Comparison of ENCODE assay signal across 9 cellular contexts in genomic region chr7:1537631-1538412, GRCh38. TPM values are rescaled to one million over a fixed set of nuclear protein-coding genes. Genes with fewer than 3 reads are reported as not detected.
DNase-seq lines count a peak whose midpoint lies in the region; ATAC-seq and TF ChIP-seq lines count a peak whose summit lies in the region.
"Had no signal": no experiment of that assay in that cellular context is flagged by ENCODE, and none has a peak within 500 bp of the region (broad histone marks: within the 10 kb centered on the region; RNA-seq: fewer than 3 reads in every experiment).

No MANE protein-coding gene starts in this region.

- no peaks in the 10 kb centered on the region for H3K9me2 ChIP-seq in HCT116 (ENCODE audit: insufficient read depth)

- peaks cover 8% of the 10 kb centered on the region for H3K27me3 Mint-ChIP-seq in neural progenitor cell (ENCODE audit: insufficient read depth, low read depth)

- peaks cover 34% of the 10 kb centered on the region for H3K4me1 Mint-ChIP-seq in neural progenitor cell

- intact Hi-C loops in HCT116 (cut with micrococcal nuclease): loop anchor here (1.0 kb wide), 2 partner anchors 18 to 34 kb away; partner anchors contain the start of genes INTS1 and TMEM184A

- H3K36me3 ChIP-seq in HCT116 (ENCODE audit: control insufficient read depth in 1 of 2, insufficient read depth in 2 of 2, low read length in 2 of 2) (peaks cover 11 to 25% of the 10 kb centered on the region in 2 experiments; a peak in 3 of 4 replicates), neural progenitor cell (no peaks in the 10 kb centered on the region)

- no peaks in the 10 kb centered on the region for H3K9me3 Mint-ChIP-seq in neural progenitor cell

- H3K36me3 Mint-ChIP-seq in neural progenitor cell: no peaks in the 10 kb centered on the region

- H3K4me2 ChIP-seq in HCT116 (ENCODE audit: low read length) (peak overlapping the region; percentile 82), neural progenitor cell (peak overlapping the region; percentile 43)

- peak overlapping the region; percentile 85 for H3K4me3 Mint-ChIP-seq in neural progenitor cell

- H2AFZ ChIP-seq in HCT116 (ENCODE audit: low read depth, low read length, poor library complexity, severe bottlenecking) (no peak overlapping the region), neural progenitor cell (replicated peaks) (no peak overlapping the region)

- RAD21 ChIA-PET in HCT116 (lab: Charles Lee; ENCODE audit: low non-redundant PET in 1 of 2, low total read pairs in 2 of 2, uncharacterized antibody in 2 of 2, unreplicated experiment in 2 of 2): interaction anchor here in 1 of 2 experiments (0.7 kb wide), 1 partner anchor 18 kb away, joined by 3 read pairs; the partner anchor contains the start of gene TMEM184A

- no peak for TF ChIP-seq RAD21 in HCT116 (IDR thresholded peaks at IDR 0.05; ENCODE audit: low read depth)

- no peak for TF ChIP-seq CTCF in HCT116 (IDR thresholded peaks at IDR 0.05 in 2 of 3, conservative IDR thresholded peaks at IDR 0.05 in 1 of 3; ENCODE audit: borderline replicate concordance in 1 of 3, insufficient read depth in 1 of 3, low read depth in 2 of 3, low read length in 2 of 3)
- no peak for TF ChIP-seq CTCF in fibroblast of the aortic adventitia (IDR thresholded peaks at IDR 0.05; ENCODE audit: insufficient read depth, low read length)
- TF ChIP-seq CTCF in neural progenitor cell (IDR thresholded peaks at IDR 0.05): no peak

- H3K27me3 ChIP-seq in HCT116 (ENCODE audit: insufficient read depth, low read length) (no peaks in the 10 kb centered on the region), neural progenitor cell (peaks cover 4% of the 10 kb centered on the region)

- H3K27ac ChIP-seq in HCT116 (ENCODE audit: low read depth, low read length): peak overlapping the region; percentile 83
- no peak overlapping the region for H3K27ac ChIP-seq in neural progenitor cell

- no TSS peak for BruUV-seq in HCT116 (replicated peaks; lab: Mats Ljungman, UMichigan)

- CTCF ChIA-PET in HCT116 (lab: Charles Lee): interaction anchor here (1.4 kb wide), 1 partner anchor 18 kb away, joined by 10 read pairs; the partner anchor contains the start of gene TMEM184A

- DNase-seq in HCT116 (ENCODE audit: low read depth, low spot score) (no peak), T1000 (lab: John Stamatoyannopoulos, UW) (peak; percentile 97), fibroblast of the aortic adventitia (ENCODE audit: low read depth) (peak; percentile 99), neural progenitor cell (ENCODE audit: low spot score) (peak; percentile 83), DMS153 treated with DMSO at 0.1 percent for 48 hours (lab: John Stamatoyannopoulos, UW; ENCODE audit: unreplicated experiment) (no peak)

- H3K4me1 ChIP-seq in HCT116 (ENCODE audit: control insufficient read depth in 1 of 2, insufficient read depth in 2 of 2, low read length in 2 of 2) (peaks cover 43 to 53% of the 10 kb centered on the region in 2 experiments), neural progenitor cell (peaks cover 22% of the 10 kb centered on the region)

- peaks cover 2% of the 10 kb centered on the region for H3F3A ChIP-seq in neural progenitor cell (ENCODE audit: low read depth)

- no peaks in the 10 kb centered on the region; the same call in 1 of the 2 replicates for H4K20me1 ChIP-seq in HCT116 (ENCODE audit: insufficient read depth)
- H4K20me1 ChIP-seq in neural progenitor cell (ENCODE audit: low read depth): peaks cover 41% of the 10 kb centered on the region

- H3K4me3 ChIP-seq in HCT116 (replicated peaks in 1 of 2; ENCODE audit: low read depth in 1 of 2, low read length in 2 of 2): peak overlapping the region; percentile 38 to 49
- H3K4me3 ChIP-seq in fibroblast of the aortic adventitia (ENCODE audit: low read depth, low read length): peak overlapping the region; percentile 70
- H3K4me3 ChIP-seq in neural progenitor cell: no peak overlapping the region

- H3K9ac ChIP-seq in HCT116 (ENCODE audit: low read length) (peak overlapping the region; percentile 79), neural progenitor cell (no peak overlapping the region)

- H3K27ac Mint-ChIP-seq in neural progenitor cell: peak overlapping the region; percentile 99

- POLR2A ChIA-PET in HCT116 (lab: Charles Lee): interaction anchor here (0.8 kb wide), 2 partner anchors 18 to 31 kb away, joined by 3 to 5 read pairs; partner anchors contain the start of gene TMEM184A

- TF ChIP-seq POLR2A in HCT116 (IDR thresholded peaks at IDR 0.05; ENCODE audit: borderline replicate concordance, extremely low read depth, insufficient read depth, insufficient read length): no peak

- no peaks in the 10 kb centered on the region for H3K9me3 ChIP-seq in HCT116 (ENCODE audit: control insufficient read depth in 1 of 2, insufficient read depth in 1 of 2, low read depth in 1 of 2, low read length in 2 of 2)
- no peaks in the 10 kb centered on the region for H3K9me3 ChIP-seq in neural progenitor cell (ENCODE audit: low read depth)

- no peak for ATAC-seq in HCT116
- ATAC-seq in GM21717 (IDR thresholded peaks at IDR 0.05; ENCODE audit: unreplicated experiment): no peak
- no peak for ATAC-seq in GM21825 (IDR thresholded peaks at IDR 0.05; ENCODE audit: unreplicated experiment)
- no peak for ATAC-seq in GM21360 (IDR thresholded peaks at IDR 0.05; ENCODE audit: unreplicated experiment)

- H3K79me2 ChIP-seq in HCT116 (ENCODE audit: insufficient read depth, low read length) (peaks cover 72% of the 10 kb centered on the region), neural progenitor cell (ENCODE audit: low read depth) (no peaks in the 10 kb centered on the region)

TF ChIP-seq in HCT116, 20 proteins besides CTCF, POLR2A, EP300 and RAD21 (continues in another document):
- TF ChIP-seq SP1 (IDR thresholded peaks at IDR 0.05; ENCODE audit: low read depth) (no peak), REST (IDR thresholded peaks at IDR 0.05; ENCODE audit: low read depth) (no peak), SIN3A (IDR thresholded peaks at IDR 0.05; ENCODE audit: low read depth) (no peak), ELF1 (IDR thresholded peaks at IDR 0.05; ENCODE audit: borderline replicate concordance, low read depth) (no peak), CBX3 (IDR thresholded peaks at IDR 0.05; ENCODE audit: low read depth) (no peak), FOSL1 (IDR thresholded peaks at IDR 0.05; ENCODE audit: low read depth) (no peak), POLR2AphosphoS5 (IDR thresholded peaks at IDR 0.05; ENCODE audit: low read depth, low read length) (no peak), ZBTB33 (IDR thresholded peaks at IDR 0.05; ENCODE audit: extremely low read depth, insufficient replicate concordance, low read length) (no peak), EZH2phosphoT487 (IDR thresholded peaks at IDR 0.05; ENCODE audit: borderline replicate concordance) (no peak), JUND (IDR thresholded peaks at IDR 0.05) (no peak), ZNF274 (IDR thresholded peaks at IDR 0.05; ENCODE audit: low read depth, low read length) (no peak)

RNA-seq across cellular contexts. Expression of gene MAFK, which starts 7.3 kb away (rescaled TPM):
- 56.3 TPM for total RNA-seq in HCT116 (2021; ENCODE audit: unreplicated experiment)
- polyA plus RNA-seq in HCT116 (2012): 35.3 and 61.9 TPM in 2 replicates
- 5.3 and 12.7 TPM in 2 replicates for total RNA-seq in fibroblast of the aortic adventitia (ENCODE audit: low replicate concordance)
- 4.3 and 4.7 TPM in 2 replicates for total RNA-seq in neural progenitor cell (ENCODE audit: low replicate concordance)

RNA-seq across cellular contexts. Expression of gene TMEM184A, which starts 18.2 kb away (rescaled TPM):
- total RNA-seq in HCT116 (2021; ENCODE audit: unreplicated experiment): 34.8 TPM
- polyA plus RNA-seq in HCT116 (2012): 21.4 and 21.7 TPM in 2 replicates
- total RNA-seq in fibroblast of the aortic adventitia (ENCODE audit: low replicate concordance): not detected in 2 replicates
- 0.17 and 0.22 TPM in 2 replicates for total RNA-seq in neural progenitor cell (ENCODE audit: low replicate concordance)
- total RNA-seq: T-helper 1 cell treated with Interleukin-12 subunit alpha and Interleukin-12 subunit beta and Interleukin-4 antibody, amounts not matched to agents 30 ng/mL and 1 ng/mL, for 36 hours had no signal

RNA-seq across cellular contexts. Expression of gene PSMG3, which starts 32.0 kb away (rescaled TPM):
- total RNA-seq in HCT116 (2021; ENCODE audit: unreplicated experiment) (60.9 TPM), fibroblast of the aortic adventitia (ENCODE audit: low replicate concordance) (6.6 and 20.5 TPM in 2 replicates), neural progenitor cell (ENCODE audit: low replicate concordance) (31.1 and 50.3 TPM in 2 replicates)
- 82.1 and 82.9 TPM in 2 replicates for polyA plus RNA-seq in HCT116 (2012)

RNA-seq across cellular contexts. Expression of gene INTS1, which starts 33.6 kb away (rescaled TPM):
- 167 TPM for total RNA-seq in HCT116 (2021; ENCODE audit: unreplicated experiment)
- 100 TPM in 2 replicates for polyA plus RNA-seq in HCT116 (2012)
- 44.2 and 53.1 TPM in 2 replicates for total RNA-seq in fibroblast of the aortic adventitia (ENCODE audit: low replicate concordance)
- total RNA-seq in neural progenitor cell (ENCODE audit: low replicate concordance): 16.5 and 76.7 TPM in 2 replicates

Comparison
In these comparisons a context has a peak if more than half of its experiments do, and no peak if none do; other contexts are left out.
1. DNase-seq: peak in T1000 (single experiment), fibroblast of the aortic adventitia (single experiment) and neural progenitor cell (single experiment); none in HCT116 (single experiment) and DMS153 treated with DMSO at 0.1 percent for 48 hours (single experiment).
2. RNA of gene TMEM184A, which starts 18.2 kb away (total RNA-seq): 34.8 TPM in HCT116 (single experiment); 0.17 to 0.22 TPM in neural progenitor cell and not detected in fibroblast of the aortic adventitia; every median in the first group is over 10 times any median in the second.